1 cellular context compared by ENCODE assay signal in the genomic region with DNA sequence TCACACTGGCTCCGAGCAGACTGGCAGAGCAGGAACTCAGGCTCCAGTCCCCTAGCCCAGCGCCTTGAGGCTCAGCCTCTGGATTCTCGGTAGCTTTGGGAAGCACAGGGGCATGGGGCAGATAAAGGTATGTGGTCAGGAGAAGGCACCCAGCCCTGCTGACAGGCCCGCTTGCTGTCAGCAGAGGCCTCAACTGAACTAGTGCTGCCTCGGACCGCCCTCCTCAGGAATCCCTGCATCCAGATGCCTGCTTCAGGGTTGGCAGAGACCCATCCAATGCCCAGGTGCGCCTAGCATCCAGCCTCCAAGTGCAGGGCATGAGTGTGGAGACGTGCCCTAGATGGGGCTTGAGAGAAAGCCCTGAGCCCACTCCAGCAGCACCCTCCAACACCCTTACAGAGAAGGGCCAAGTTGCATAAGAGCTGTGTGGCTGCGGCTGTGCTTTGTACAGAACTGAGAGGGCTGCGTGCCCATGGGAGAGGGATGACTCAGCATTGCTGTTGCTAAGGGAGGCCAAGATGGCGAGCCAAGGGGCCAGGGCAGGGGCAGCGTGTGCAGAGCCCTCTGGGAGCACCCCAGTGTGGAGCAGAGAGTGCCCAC.
TF ChIP-seq lines count a peak whose summit lies in the region.

No MANE protein-coding gene starts in this region.

TF ChIP-seq in K562, 482 proteins besides CTCF, POLR2A, EP300 and RAD21 (continued from another document and continues in another):
- TF ChIP-seq, protein P1, sequence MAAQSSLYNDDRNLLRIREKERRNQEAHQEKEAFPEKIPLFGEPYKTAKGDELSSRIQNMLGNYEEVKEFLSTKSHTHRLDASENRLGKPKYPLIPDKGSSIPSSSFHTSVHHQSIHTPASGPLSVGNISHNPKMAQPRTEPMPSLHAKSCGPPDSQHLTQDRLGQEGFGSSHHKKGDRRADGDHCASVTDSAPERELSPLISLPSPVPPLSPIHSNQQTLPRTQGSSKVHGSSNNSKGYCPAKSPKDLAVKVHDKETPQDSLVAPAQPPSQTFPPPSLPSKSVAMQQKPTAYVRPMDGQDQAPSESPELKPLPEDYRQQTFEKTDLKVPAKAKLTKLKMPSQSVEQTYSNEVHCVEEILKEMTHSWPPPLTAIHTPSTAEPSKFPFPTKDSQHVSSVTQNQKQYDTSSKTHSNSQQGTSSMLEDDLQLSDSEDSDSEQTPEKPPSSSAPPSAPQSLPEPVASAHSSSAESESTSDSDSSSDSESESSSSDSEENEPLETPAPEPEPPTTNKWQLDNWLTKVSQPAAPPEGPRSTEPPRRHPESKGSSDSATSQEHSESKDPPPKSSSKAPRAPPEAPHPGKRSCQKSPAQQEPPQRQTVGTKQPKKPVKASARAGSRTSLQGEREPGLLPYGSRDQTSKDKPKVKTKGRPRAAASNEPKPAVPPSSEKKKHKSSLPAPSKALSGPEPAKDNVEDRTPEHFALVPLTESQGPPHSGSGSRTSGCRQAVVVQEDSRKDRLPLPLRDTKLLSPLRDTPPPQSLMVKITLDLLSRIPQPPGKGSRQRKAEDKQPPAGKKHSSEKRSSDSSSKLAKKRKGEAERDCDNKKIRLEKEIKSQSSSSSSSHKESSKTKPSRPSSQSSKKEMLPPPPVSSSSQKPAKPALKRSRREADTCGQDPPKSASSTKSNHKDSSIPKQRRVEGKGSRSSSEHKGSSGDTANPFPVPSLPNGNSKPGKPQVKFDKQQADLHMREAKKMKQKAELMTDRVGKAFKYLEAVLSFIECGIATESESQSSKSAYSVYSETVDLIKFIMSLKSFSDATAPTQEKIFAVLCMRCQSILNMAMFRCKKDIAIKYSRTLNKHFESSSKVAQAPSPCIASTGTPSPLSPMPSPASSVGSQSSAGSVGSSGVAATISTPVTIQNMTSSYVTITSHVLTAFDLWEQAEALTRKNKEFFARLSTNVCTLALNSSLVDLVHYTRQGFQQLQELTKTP (IDR thresholded peaks at IDR 0.05; ENCODE audit: low read depth in 1 of 2, partially characterized antibody in 2 of 2): no peak
- TF ChIP-seq, protein P2, sequence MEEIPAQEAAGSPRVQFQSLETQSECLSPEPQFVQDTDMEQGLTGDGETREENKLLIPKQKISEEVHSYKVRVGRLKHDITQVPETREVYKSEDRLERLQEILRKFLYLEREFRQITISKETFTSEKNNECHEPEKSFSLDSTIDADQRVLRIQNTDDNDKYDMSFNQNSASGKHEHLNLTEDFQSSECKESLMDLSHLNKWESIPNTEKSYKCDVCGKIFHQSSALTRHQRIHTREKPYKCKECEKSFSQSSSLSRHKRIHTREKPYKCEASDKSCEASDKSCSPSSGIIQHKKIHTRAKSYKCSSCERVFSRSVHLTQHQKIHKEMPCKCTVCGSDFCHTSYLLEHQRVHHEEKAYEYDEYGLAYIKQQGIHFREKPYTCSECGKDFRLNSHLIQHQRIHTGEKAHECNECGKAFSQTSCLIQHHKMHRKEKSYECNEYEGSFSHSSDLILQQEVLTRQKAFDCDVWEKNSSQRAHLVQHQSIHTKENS (CRISPR knock-in tag; IDR thresholded peaks at IDR 0.05): no peak
- TF ChIP-seq ZC3H11A (IDR thresholded peaks at IDR 0.05; ENCODE audit: low read depth, low read length) (no peak), CBFB (CRISPR knock-in tag; IDR thresholded peaks at IDR 0.05) (no peak), RFX5 (IDR thresholded peaks at IDR 0.05; ENCODE audit: low read depth, low read length) (no peak), RFX1 (IDR thresholded peaks at IDR 0.05) (peak; percentile 55), PHTF2 (CRISPR knock-in tag; IDR thresholded peaks at IDR 0.05) (no peak), RBM17 (IDR thresholded peaks at IDR 0.05; ENCODE audit: borderline replicate concordance, low read depth, low read length) (no peak), ZBTB7A (IDR thresholded peaks at IDR 0.05; ENCODE audit: borderline replicate concordance, control insufficient read depth, low read depth, low read length) (no peak), HNRNPL (IDR thresholded peaks at IDR 0.05; ENCODE audit: low read depth, low read length) (no peak), ZBTB17 (CRISPR knock-in tag; IDR thresholded peaks at IDR 0.05) (0 out of 2 replicates have a peak, but pooled peaks have one; percentile 20), BACH1 (tag; IDR thresholded peaks at IDR 0.05) (0 out of 2 replicates have a peak, but pooled peaks have one; percentile 56), MAFG (tag; conservative IDR thresholded peaks at IDR 0.05) (peak; percentile 92)
- TF ChIP-seq, protein P3, sequence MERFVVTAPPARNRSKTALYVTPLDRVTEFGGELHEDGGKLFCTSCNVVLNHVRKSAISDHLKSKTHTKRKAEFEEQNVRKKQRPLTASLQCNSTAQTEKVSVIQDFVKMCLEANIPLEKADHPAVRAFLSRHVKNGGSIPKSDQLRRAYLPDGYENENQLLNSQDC (CRISPR knock-in tag; IDR thresholded peaks at IDR 0.05): no peak
- TF ChIP-seq, protein P4, sequence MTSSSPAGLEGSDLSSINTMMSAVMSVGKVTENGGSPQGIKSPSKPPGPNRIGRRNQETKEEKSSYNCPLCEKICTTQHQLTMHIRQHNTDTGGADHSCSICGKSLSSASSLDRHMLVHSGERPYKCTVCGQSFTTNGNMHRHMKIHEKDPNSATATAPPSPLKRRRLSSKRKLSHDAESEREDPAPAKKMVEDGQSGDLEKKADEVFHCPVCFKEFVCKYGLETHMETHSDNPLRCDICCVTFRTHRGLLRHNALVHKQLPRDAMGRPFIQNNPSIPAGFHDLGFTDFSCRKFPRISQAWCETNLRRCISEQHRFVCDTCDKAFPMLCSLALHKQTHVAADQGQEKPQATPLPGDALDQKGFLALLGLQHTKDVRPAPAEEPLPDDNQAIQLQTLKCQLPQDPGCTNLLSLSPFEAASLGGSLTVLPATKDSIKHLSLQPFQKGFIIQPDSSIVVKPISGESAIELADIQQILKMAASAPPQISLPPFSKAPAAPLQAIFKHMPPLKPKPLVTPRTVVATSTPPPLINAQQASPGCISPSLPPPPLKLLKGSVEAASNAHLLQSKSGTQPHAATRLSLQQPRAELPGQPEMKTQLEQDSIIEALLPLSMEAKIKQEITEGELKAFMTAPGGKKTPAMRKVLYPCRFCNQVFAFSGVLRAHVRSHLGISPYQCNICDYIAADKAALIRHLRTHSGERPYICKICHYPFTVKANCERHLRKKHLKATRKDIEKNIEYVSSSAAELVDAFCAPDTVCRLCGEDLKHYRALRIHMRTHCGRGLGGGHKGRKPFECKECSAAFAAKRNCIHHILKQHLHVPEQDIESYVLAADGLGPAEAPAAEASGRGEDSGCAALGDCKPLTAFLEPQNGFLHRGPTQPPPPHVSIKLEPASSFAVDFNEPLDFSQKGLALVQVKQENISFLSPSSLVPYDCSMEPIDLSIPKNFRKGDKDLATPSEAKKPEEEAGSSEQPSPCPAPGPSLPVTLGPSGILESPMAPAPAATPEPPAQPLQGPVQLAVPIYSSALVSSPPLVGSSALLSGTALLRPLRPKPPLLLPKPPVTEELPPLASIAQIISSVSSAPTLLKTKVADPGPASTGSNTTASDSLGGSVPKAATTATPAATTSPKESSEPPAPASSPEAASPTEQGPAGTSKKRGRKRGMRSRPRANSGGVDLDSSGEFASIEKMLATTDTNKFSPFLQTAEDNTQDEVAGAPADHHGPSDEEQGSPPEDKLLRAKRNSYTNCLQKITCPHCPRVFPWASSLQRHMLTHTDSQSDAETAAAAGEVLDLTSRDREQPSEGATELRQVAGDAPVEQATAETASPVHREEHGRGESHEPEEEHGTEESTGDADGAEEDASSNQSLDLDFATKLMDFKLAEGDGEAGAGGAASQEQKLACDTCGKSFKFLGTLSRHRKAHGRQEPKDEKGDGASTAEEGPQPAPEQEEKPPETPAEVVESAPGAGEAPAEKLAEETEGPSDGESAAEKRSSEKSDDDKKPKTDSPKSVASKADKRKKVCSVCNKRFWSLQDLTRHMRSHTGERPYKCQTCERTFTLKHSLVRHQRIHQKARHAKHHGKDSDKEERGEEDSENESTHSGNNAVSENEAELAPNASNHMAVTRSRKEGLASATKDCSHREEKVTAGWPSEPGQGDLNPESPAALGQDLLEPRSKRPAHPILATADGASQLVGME (CRISPR knock-in tag; IDR thresholded peaks at IDR 0.05): no peak
- TF ChIP-seq, protein P5, sequence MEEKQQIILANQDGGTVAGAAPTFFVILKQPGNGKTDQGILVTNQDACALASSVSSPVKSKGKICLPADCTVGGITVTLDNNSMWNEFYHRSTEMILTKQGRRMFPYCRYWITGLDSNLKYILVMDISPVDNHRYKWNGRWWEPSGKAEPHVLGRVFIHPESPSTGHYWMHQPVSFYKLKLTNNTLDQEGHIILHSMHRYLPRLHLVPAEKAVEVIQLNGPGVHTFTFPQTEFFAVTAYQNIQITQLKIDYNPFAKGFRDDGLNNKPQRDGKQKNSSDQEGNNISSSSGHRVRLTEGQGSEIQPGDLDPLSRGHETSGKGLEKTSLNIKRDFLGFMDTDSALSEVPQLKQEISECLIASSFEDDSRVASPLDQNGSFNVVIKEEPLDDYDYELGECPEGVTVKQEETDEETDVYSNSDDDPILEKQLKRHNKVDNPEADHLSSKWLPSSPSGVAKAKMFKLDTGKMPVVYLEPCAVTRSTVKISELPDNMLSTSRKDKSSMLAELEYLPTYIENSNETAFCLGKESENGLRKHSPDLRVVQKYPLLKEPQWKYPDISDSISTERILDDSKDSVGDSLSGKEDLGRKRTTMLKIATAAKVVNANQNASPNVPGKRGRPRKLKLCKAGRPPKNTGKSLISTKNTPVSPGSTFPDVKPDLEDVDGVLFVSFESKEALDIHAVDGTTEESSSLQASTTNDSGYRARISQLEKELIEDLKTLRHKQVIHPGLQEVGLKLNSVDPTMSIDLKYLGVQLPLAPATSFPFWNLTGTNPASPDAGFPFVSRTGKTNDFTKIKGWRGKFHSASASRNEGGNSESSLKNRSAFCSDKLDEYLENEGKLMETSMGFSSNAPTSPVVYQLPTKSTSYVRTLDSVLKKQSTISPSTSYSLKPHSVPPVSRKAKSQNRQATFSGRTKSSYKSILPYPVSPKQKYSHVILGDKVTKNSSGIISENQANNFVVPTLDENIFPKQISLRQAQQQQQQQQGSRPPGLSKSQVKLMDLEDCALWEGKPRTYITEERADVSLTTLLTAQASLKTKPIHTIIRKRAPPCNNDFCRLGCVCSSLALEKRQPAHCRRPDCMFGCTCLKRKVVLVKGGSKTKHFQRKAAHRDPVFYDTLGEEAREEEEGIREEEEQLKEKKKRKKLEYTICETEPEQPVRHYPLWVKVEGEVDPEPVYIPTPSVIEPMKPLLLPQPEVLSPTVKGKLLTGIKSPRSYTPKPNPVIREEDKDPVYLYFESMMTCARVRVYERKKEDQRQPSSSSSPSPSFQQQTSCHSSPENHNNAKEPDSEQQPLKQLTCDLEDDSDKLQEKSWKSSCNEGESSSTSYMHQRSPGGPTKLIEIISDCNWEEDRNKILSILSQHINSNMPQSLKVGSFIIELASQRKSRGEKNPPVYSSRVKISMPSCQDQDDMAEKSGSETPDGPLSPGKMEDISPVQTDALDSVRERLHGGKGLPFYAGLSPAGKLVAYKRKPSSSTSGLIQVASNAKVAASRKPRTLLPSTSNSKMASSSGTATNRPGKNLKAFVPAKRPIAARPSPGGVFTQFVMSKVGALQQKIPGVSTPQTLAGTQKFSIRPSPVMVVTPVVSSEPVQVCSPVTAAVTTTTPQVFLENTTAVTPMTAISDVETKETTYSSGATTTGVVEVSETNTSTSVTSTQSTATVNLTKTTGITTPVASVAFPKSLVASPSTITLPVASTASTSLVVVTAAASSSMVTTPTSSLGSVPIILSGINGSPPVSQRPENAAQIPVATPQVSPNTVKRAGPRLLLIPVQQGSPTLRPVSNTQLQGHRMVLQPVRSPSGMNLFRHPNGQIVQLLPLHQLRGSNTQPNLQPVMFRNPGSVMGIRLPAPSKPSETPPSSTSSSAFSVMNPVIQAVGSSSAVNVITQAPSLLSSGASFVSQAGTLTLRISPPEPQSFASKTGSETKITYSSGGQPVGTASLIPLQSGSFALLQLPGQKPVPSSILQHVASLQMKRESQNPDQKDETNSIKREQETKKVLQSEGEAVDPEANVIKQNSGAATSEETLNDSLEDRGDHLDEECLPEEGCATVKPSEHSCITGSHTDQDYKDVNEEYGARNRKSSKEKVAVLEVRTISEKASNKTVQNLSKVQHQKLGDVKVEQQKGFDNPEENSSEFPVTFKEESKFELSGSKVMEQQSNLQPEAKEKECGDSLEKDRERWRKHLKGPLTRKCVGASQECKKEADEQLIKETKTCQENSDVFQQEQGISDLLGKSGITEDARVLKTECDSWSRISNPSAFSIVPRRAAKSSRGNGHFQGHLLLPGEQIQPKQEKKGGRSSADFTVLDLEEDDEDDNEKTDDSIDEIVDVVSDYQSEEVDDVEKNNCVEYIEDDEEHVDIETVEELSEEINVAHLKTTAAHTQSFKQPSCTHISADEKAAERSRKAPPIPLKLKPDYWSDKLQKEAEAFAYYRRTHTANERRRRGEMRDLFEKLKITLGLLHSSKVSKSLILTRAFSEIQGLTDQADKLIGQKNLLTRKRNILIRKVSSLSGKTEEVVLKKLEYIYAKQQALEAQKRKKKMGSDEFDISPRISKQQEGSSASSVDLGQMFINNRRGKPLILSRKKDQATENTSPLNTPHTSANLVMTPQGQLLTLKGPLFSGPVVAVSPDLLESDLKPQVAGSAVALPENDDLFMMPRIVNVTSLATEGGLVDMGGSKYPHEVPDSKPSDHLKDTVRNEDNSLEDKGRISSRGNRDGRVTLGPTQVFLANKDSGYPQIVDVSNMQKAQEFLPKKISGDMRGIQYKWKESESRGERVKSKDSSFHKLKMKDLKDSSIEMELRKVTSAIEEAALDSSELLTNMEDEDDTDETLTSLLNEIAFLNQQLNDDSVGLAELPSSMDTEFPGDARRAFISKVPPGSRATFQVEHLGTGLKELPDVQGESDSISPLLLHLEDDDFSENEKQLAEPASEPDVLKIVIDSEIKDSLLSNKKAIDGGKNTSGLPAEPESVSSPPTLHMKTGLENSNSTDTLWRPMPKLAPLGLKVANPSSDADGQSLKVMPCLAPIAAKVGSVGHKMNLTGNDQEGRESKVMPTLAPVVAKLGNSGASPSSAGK (IDR thresholded peaks at IDR 0.05): no peak
- TF ChIP-seq, protein P6, sequence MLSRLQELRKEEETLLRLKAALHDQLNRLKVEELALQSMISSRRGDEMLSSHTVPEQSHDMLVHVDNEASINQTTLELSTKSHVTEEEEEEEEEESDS (CRISPR knock-in tag; IDR thresholded peaks at IDR 0.05): no peak
